ENCODE assay signal across 1 cellular context in the genomic region with DNA sequence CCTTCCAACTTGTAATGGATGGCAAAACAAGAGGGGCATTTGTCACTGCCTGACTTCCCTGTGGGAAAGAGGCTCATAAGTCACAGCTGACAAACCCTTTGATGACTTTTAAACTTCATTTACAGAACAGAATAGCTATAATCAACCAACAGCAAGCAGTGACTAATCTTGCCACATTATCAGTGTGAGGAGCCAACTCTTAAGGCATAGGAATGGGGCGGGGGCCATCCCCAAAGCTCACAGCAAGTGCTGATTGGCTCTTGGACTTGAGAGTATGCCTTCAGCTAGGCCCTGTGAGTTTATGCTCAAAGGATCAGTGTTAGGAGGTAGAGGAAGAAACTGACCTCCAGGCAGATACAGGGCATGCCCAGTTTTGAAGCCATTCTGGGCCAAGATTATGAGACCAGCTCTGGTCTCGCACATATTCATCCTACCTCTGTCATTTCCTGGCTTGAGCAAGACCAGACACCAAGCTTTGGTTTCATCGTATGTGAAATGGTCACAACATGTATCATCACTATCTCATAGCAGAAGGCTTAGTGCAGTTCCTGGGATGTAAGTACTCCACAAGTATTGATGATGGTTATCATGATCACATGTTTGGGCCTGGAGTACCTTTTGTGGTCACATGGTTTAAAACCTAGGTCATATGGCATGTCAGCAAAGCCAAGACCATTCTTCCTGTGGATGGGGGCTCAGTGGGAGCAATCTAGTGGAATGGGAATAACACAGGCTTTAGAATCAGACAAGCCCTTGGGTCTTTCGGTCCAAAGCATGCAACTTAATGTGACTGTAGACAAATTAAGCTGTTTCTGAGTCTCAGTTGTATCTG.
A peak's percentile ranks its signal among the peaks of the same experiment; 100 is the strongest.
TF ChIP-seq lines count a peak whose summit lies in the region.

No MANE protein-coding gene starts in this region.

TF ChIP-seq in K562, 482 proteins besides CTCF, POLR2A, EP300 and RAD21:
- TF ChIP-seq MCM5 (IDR thresholded peaks at IDR 0.05; ENCODE audit: low read depth) (no peak), CCNT2 (IDR thresholded peaks at IDR 0.05; ENCODE audit: borderline replicate concordance, extremely low read depth, insufficient read length, low read depth, low read length) (no peak), CBX3 (IDR thresholded peaks at IDR 0.05; ENCODE audit: borderline replicate concordance in 1 of 2, low read length in 2 of 2) (no peak), RAD51 (IDR thresholded peaks at IDR 0.05; ENCODE audit: borderline replicate concordance, low read depth) (peak; percentile 47; the same call in 1 of the 2 replicates), CREBBP (IDR thresholded peaks at IDR 0.05; ENCODE audit: low read depth, low read length) (no peak), ZNF668 (CRISPR knock-in tag; IDR thresholded peaks at IDR 0.05) (no peak), ZSCAN32 (CRISPR knock-in tag; IDR thresholded peaks at IDR 0.05) (no peak), MEF2A (IDR thresholded peaks at IDR 0.05; ENCODE audit: control insufficient read depth, low read depth, low read length) (no peak), SNIP1 (IDR thresholded peaks at IDR 0.05; ENCODE audit: low read depth) (no peak), BACH1 (tag; IDR thresholded peaks at IDR 0.05) (no peak), DPF2 (IDR thresholded peaks at IDR 0.05) (no peak), CSDE1 (IDR thresholded peaks at IDR 0.05) (no peak), ETV1 (tag; conservative IDR thresholded peaks at IDR 0.05; ENCODE audit: low read depth) (0 out of 2 replicates have a peak, but pooled peaks have one; percentile 25), EHMT2 (IDR thresholded peaks at IDR 0.05) (no peak)
- TF ChIP-seq, protein P1, sequence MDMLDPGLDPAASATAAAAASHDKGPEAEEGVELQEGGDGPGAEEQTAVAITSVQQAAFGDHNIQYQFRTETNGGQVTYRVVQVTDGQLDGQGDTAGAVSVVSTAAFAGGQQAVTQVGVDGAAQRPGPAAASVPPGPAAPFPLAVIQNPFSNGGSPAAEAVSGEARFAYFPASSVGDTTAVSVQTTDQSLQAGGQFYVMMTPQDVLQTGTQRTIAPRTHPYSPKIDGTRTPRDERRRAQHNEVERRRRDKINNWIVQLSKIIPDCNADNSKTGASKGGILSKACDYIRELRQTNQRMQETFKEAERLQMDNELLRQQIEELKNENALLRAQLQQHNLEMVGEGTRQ (CRISPR knock-in tag; IDR thresholded peaks at IDR 0.05) = peak; percentile 31
- TF ChIP-seq, protein P2, sequence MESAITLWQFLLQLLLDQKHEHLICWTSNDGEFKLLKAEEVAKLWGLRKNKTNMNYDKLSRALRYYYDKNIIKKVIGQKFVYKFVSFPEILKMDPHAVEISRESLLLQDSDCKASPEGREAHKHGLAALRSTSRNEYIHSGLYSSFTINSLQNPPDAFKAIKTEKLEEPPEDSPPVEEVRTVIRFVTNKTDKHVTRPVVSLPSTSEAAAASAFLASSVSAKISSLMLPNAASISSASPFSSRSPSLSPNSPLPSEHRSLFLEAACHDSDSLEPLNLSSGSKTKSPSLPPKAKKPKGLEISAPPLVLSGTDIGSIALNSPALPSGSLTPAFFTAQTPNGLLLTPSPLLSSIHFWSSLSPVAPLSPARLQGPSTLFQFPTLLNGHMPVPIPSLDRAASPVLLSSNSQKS (CRISPR knock-in tag; IDR thresholded peaks at IDR 0.05) = no peak
- TF ChIP-seq, protein P3, sequence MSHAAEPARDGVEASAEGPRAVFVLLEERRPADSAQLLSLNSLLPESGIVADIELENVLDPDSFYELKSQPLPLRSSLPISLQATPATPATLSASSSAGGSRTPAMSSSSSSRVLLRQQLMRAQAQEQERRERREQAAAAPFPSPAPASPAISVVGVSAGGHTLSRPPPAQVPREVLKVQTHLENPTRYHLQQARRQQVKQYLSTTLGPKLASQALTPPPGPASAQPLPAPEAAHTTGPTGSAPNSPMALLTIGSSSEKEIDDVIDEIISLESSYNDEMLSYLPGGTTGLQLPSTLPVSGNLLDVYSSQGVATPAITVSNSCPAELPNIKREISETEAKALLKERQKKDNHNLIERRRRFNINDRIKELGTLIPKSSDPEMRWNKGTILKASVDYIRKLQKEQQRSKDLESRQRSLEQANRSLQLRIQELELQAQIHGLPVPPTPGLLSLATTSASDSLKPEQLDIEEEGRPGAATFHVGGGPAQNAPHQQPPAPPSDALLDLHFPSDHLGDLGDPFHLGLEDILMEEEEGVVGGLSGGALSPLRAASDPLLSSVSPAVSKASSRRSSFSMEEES (CRISPR knock-in tag; IDR thresholded peaks at IDR 0.05) = 0 out of 2 replicates have a peak, but pooled peaks have one; percentile 27
- TF ChIP-seq, protein P4, sequence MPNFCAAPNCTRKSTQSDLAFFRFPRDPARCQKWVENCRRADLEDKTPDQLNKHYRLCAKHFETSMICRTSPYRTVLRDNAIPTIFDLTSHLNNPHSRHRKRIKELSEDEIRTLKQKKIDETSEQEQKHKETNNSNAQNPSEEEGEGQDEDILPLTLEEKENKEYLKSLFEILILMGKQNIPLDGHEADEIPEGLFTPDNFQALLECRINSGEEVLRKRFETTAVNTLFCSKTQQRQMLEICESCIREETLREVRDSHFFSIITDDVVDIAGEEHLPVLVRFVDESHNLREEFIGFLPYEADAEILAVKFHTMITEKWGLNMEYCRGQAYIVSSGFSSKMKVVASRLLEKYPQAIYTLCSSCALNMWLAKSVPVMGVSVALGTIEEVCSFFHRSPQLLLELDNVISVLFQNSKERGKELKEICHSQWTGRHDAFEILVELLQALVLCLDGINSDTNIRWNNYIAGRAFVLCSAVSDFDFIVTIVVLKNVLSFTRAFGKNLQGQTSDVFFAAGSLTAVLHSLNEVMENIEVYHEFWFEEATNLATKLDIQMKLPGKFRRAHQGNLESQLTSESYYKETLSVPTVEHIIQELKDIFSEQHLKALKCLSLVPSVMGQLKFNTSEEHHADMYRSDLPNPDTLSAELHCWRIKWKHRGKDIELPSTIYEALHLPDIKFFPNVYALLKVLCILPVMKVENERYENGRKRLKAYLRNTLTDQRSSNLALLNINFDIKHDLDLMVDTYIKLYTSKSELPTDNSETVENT (CRISPR knock-in tag; IDR thresholded peaks at IDR 0.05) = no peak
- TF ChIP-seq, protein P5, sequence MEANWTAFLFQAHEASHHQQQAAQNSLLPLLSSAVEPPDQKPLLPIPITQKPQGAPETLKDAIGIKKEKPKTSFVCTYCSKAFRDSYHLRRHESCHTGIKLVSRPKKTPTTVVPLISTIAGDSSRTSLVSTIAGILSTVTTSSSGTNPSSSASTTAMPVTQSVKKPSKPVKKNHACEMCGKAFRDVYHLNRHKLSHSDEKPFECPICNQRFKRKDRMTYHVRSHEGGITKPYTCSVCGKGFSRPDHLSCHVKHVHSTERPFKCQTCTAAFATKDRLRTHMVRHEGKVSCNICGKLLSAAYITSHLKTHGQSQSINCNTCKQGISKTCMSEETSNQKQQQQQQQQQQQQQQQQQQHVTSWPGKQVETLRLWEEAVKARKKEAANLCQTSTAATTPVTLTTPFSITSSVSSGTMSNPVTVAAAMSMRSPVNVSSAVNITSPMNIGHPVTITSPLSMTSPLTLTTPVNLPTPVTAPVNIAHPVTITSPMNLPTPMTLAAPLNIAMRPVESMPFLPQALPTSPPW (CRISPR knock-in tag; IDR thresholded peaks at IDR 0.05) = peak; percentile 31; the same call in 1 of the 2 replicates
- TF ChIP-seq, protein P6, sequence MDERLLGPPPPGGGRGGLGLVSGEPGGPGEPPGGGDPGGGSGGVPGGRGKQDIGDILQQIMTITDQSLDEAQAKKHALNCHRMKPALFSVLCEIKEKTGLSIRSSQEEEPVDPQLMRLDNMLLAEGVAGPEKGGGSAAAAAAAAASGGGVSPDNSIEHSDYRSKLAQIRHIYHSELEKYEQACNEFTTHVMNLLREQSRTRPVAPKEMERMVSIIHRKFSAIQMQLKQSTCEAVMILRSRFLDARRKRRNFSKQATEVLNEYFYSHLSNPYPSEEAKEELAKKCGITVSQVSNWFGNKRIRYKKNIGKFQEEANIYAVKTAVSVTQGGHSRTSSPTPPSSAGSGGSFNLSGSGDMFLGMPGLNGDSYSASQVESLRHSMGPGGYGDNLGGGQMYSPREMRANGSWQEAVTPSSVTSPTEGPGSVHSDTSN (CRISPR knock-in tag; IDR thresholded peaks at IDR 0.05; ENCODE audit: low read depth) = no peak
- TF ChIP-seq, protein P6 (tag; conservative IDR thresholded peaks at IDR 0.05; ENCODE audit: low read depth) = 0 out of 2 replicates have a peak, but pooled peaks have one; percentile 28
- TF ChIP-seq, protein P7, sequence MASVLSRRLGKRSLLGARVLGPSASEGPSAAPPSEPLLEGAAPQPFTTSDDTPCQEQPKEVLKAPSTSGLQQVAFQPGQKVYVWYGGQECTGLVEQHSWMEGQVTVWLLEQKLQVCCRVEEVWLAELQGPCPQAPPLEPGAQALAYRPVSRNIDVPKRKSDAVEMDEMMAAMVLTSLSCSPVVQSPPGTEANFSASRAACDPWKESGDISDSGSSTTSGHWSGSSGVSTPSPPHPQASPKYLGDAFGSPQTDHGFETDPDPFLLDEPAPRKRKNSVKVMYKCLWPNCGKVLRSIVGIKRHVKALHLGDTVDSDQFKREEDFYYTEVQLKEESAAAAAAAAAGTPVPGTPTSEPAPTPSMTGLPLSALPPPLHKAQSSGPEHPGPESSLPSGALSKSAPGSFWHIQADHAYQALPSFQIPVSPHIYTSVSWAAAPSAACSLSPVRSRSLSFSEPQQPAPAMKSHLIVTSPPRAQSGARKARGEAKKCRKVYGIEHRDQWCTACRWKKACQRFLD (CRISPR knock-in tag; IDR thresholded peaks at IDR 0.05) = 0 out of 2 replicates have a peak, but pooled peaks have one; percentile 18
TF ChIP-seq in K562: peak in this region for 7.
